33 cellular contexts compared by ENCODE assay signal in the genomic region with DNA sequence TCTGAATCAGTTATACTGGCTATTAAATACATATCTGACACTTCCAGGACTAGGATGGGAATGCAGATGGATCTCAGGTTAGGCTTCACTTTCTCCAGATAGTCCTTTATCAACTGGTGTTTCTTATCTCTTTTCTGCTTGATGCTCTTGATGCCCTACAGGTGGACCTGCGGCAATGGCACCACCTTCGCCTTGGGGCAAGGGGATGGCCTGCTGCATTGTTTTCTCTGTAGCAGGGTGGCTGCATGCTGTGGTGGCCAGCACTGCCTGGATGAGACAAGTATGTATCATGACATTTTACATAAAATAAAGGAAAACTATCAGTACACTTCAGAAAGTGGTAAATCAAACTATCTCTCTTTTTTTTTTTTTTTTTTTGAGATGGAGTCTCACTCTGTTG.
A peak's percentile ranks its signal among the peaks of the same experiment; 100 is the strongest.
DNase-seq lines count a peak whose midpoint lies in the region; ATAC-seq lines count a peak whose summit lies in the region.
"Had no signal": no experiment of that assay in that cellular context is flagged by ENCODE, and none has a peak within 500 bp of the region (broad histone marks: within the 10 kb centered on the region; RNA-seq: fewer than 3 reads in every experiment).

No MANE protein-coding gene starts in this region.

- DNase-seq in Right ventricle myocardium inferior (ENCODE audit: missing footprints) (peak; percentile 53), Right ventricle myocardium superior (no peak), mesendoderm (peak; percentile 14), trophoblast cell (peak; percentile 67 to 88), GOT3 (lab: John Stamatoyannopoulos, UW) (no peak), NCI-H187 (lab: John Stamatoyannopoulos, UW) (no peak), G401 (ENCODE audit: low spot score) (no peak)
- DNase-seq: 8988T; ACHN; AML-193; BE2C; C1 segment of cervical spinal cord; Caco-2; Calu3; CD4-positive, alpha-beta memory T cell; CD4-positive, alpha-beta T cell; CD4-positive, CD25-positive, alpha-beta regulatory T cell; CD8-positive, alpha-beta memory T cell; CD8-positive, alpha-beta T cell; COR-L47; DMS 273 treated with DMSO at 0.1 percent for 48 hours; DMS153; DMS53; DMS79; DMS79 treated with DMSO at 0.1 percent for 48 hours; DND-41; EL had no signal

- H3K79me1 ChIP-seq in mesendoderm (ENCODE audit: low read length): no peaks in the 10 kb centered on the region
- H3K79me1 ChIP-seq in trophoblast cell (ENCODE audit: low read length): no peaks in the 10 kb centered on the region

- no peak overlapping the region for H2BK12ac ChIP-seq in trophoblast cell (ENCODE audit: low read length)

- H4K8ac ChIP-seq in mesendoderm (ENCODE audit: low read depth, low read length) (no peak overlapping the region), trophoblast cell (ENCODE audit: low read depth, low read length) (no peak overlapping the region)

- no peaks in the 10 kb centered on the region for H3K79me2 ChIP-seq in mesendoderm (ENCODE audit: control insufficient read depth, insufficient read depth, low read length)
- no peaks in the 10 kb centered on the region for H3K79me2 ChIP-seq in trophoblast cell (ENCODE audit: control insufficient read depth, insufficient read depth, low read length, poor library complexity)

- no peaks in the 10 kb centered on the region for H3K9me3 ChIP-seq in trophoblast cell (ENCODE audit: insufficient read depth, low read depth, low read length)
- H3K9me3 ChIP-seq: A549; BE2C; BLaER1; BLaER1 treated with 17β-estradiol and CSF1 and Interleukin-3, amounts not matched to agents 10 nM and 100 nM; Caco-2 had no signal

- WGBS in mesendoderm (ENCODE audit: extremely low coverage, insufficient coverage, low lambda C conversion rate): no CpG with 5 or more reads among the region's 2 CpGs
- no CpG with 5 or more reads among the region's 2 CpGs for WGBS in trophoblast cell (ENCODE audit: extremely low coverage, insufficient coverage, insufficient read length)

- no peak overlapping the region for H3K56ac ChIP-seq in mesendoderm (ENCODE audit: low read length)

- H3K36me3 ChIP-seq in mesendoderm (ENCODE audit: control insufficient read depth, insufficient read depth, low read length) (no peaks in the 10 kb centered on the region), trophoblast cell (ENCODE audit: control insufficient read depth in 1 of 2, insufficient read depth in 2 of 2, low read length in 2 of 2) (no peaks in the 10 kb centered on the region), rectal smooth muscle tissue (ENCODE audit: control insufficient read depth, insufficient read depth, low read length) (no peaks in the 10 kb centered on the region)
- H3K36me3 ChIP-seq: BE2C; BLaER1; BLaER1 treated with 17β-estradiol and CSF1 and Interleukin-3, amounts not matched to agents 10 nM and 100 nM had no signal

- H3K4me3 ChIP-seq in mesendoderm (ENCODE audit: low read length) (no peak overlapping the region), trophoblast cell (ENCODE audit: low read depth, low read length) (no peak overlapping the region), rectal smooth muscle tissue (ENCODE audit: low read length) (no peak overlapping the region)
- H3K4me3 ChIP-seq: A549; BLaER1; BLaER1 treated with 17β-estradiol and CSF1 and Interleukin-3, amounts not matched to agents 10 nM and 100 nM had no signal

- H3K4me2 ChIP-seq in mesendoderm (ENCODE audit: low read length) (no peak overlapping the region), trophoblast cell (ENCODE audit: low read length) (no peak overlapping the region)
- H3K4me2 ChIP-seq: A549; BLaER1; BLaER1 treated with 17β-estradiol and CSF1 and Interleukin-3, amounts not matched to agents 10 nM and 100 nM had no signal

- H3K14ac ChIP-seq in trophoblast cell (ENCODE audit: low read length): no peak overlapping the region

- no peak overlapping the region for H2BK15ac ChIP-seq in mesendoderm (replicated peaks; ENCODE audit: low read depth)

- in situ Hi-C loops in G401 (cut with HindIII; ENCODE audit: low sequenced_read_pairs): no loop called here

- H2AFZ ChIP-seq in trophoblast cell (ENCODE audit: insufficient read depth, low read length, poor library complexity): no peak overlapping the region

- H3K18ac ChIP-seq in mesendoderm (ENCODE audit: low read length) (no peak overlapping the region), trophoblast cell (ENCODE audit: low read length) (no peak overlapping the region)

- H4K91ac ChIP-seq in trophoblast cell (ENCODE audit: low read depth, low read length): no peak overlapping the region

- H3K9ac ChIP-seq in mesendoderm (ENCODE audit: low read length): no peak overlapping the region
- H3K9ac ChIP-seq in trophoblast cell (ENCODE audit: low read length): no peak overlapping the region
- peak overlapping the region; percentile 28 for H3K9ac ChIP-seq in rectal smooth muscle tissue (ENCODE audit: low read length)
- H3K9ac ChIP-seq: BLaER1; BLaER1 treated with 17β-estradiol and CSF1 and Interleukin-3, amounts not matched to agents 10 nM and 100 nM had no signal

- intact Hi-C loops in Right ventricle myocardium inferior (cut with DNase I): no loop called here
- intact Hi-C loops in Right ventricle myocardium superior (cut with DNase I): no loop called here

- no peak overlapping the region for H2BK5ac ChIP-seq in mesendoderm (ENCODE audit: low read length)
- H2BK5ac ChIP-seq in trophoblast cell (ENCODE audit: low read depth, low read length, poor library complexity): no peak overlapping the region

- H3K23ac ChIP-seq in mesendoderm (ENCODE audit: low read length): no peak overlapping the region
- H3K23ac ChIP-seq in trophoblast cell (ENCODE audit: low read length): no peak overlapping the region

- H3K27me3 ChIP-seq in mesendoderm (ENCODE audit: insufficient read depth, low read length, poor library complexity) (no peaks in the 10 kb centered on the region), trophoblast cell (ENCODE audit: insufficient read depth, low read length) (no peaks in the 10 kb centered on the region), rectal smooth muscle tissue (ENCODE audit: control insufficient read depth, insufficient read depth, low read length) (no peaks in the 10 kb centered on the region)
- H3K27me3 ChIP-seq: BE2C; BLaER1; BLaER1 treated with 17β-estradiol and CSF1 and Interleukin-3, amounts not matched to agents 10 nM and 100 nM had no signal

- no peaks in the 10 kb centered on the region for H3K4me1 ChIP-seq in mesendoderm (ENCODE audit: control insufficient read depth, low read depth, low read length)
- no peaks in the 10 kb centered on the region for H3K4me1 ChIP-seq in trophoblast cell (ENCODE audit: control insufficient read depth in 1 of 2, insufficient read depth in 2 of 2, low read length in 2 of 2)
- no peaks in the 10 kb centered on the region for H3K4me1 ChIP-seq in rectal smooth muscle tissue (ENCODE audit: control insufficient read depth, insufficient read depth, low read length)
- H3K4me1 ChIP-seq: A549; BE2C; BLaER1; BLaER1 treated with 17β-estradiol and CSF1 and Interleukin-3, amounts not matched to agents 10 nM and 100 nM; Caco-2 had no signal

- no peak overlapping the region for H2BK120ac ChIP-seq in mesendoderm (ENCODE audit: low read depth, low read length)
- no peak overlapping the region for H2BK120ac ChIP-seq in trophoblast cell (ENCODE audit: insufficient read depth, low read length, poor library complexity)

- no peak for ATAC-seq in Right ventricle myocardium inferior
- ATAC-seq in Right ventricle myocardium superior (ENCODE audit: poor library complexity): no peak
- ATAC-seq: A549; CD8-positive, alpha-beta T cell had no signal

- no peak overlapping the region for H4K12ac ChIP-seq in trophoblast cell (ENCODE audit: low read depth, low read length)

- H4K5ac ChIP-seq in mesendoderm (ENCODE audit: low read length): no peak overlapping the region

- H3K4ac ChIP-seq in mesendoderm (ENCODE audit: low read depth, low read length): no peak overlapping the region
- H3K4ac ChIP-seq in trophoblast cell (ENCODE audit: low read depth, low read length): no peak overlapping the region

- H3K27ac ChIP-seq in mesendoderm (ENCODE audit: low read depth, low read length): no peak overlapping the region
- H3K27ac ChIP-seq in trophoblast cell (ENCODE audit: low read depth, low read length): no peak overlapping the region
- H3K27ac ChIP-seq in rectal smooth muscle tissue (ENCODE audit: low read depth, low read length): no peak overlapping the region
- H3K27ac ChIP-seq: 22Rv1; A549; BLaER1; BLaER1 treated with 17β-estradiol and CSF1 and Interleukin-3, amounts not matched to agents 10 nM and 100 nM; C4-2B had no signal

- H2AK5ac ChIP-seq in mesendoderm (ENCODE audit: low read length): no peak overlapping the region
- no peak overlapping the region for H2AK5ac ChIP-seq in trophoblast cell (ENCODE audit: low read length)

Comparison
In these comparisons a context has a peak if more than half of its experiments do, and no peak if none do; other contexts are left out.
1. DNase-seq: peak in Right ventricle myocardium inferior (single experiment), mesendoderm (single experiment) and trophoblast cell (2 of 2); none in Right ventricle myocardium superior (single experiment), GOT3 (single experiment), NCI-H187 (0 of 2) and G401 (single experiment).